In the genomic region with DNA sequence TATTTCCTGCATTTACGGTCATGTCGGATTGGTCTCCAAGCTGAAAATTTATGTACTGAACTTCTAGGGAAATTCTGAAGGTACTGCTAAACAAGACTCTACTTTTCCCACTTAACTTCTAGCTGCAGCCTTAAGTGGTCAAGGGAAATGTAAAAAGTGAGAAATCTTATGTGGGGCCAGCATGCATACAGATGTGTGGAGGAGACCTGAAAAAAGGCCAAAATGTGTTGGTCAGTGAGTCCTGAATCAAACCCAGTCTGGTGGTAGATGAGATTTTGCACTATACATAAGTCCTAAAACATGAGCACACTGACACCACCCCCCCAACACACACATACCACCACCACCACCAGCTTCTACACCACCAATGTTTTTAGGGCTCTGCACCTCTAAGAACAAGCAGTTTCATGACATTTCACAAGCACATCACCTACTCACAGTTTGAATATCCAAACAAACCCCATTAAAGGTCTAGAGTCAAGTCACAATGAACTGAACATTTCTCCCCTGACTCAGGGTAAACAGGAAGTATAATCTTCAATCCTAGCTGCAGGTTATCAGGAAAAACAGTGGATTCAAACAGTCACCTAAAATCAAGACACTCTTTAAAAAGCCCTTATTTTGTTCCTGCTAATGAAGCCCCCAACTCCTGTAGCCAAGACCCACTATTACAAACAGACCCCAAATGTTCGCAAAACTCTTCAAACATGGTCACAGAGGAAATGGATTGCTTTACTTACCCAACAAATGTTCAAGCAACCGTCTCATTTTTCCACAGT, we compare ENCODE assay signal across 8 cellular contexts.
DNase-seq lines count a peak whose midpoint lies in the region; TF ChIP-seq lines count a peak whose summit lies in the region.

No MANE protein-coding gene starts in this region.

- peak overlapping the region; percentile 73 for H3K4me3 ChIP-seq in GM06990 (replicated peaks; ENCODE audit: low read depth, low read length)
- peak overlapping the region; percentile 87 for H3K4me3 ChIP-seq in OCI-LY1 (ENCODE audit: low read depth, low read length, poor library complexity, severe bottlenecking)
- peak overlapping the region; percentile 60 to 63 for H3K4me3 ChIP-seq in duodenal mucosa (ENCODE audit: low read depth in 1 of 2, low read length in 2 of 2)
- H3K4me3 ChIP-seq in parathyroid adenoma (ENCODE audit: low read depth, low read length): peak overlapping the region; percentile 33

- H3K9ac ChIP-seq in OCI-LY1 (ENCODE audit: low read length): peak overlapping the region; percentile 99
- peak overlapping the region; percentile 60 to 68 for H3K9ac ChIP-seq in duodenal mucosa (ENCODE audit: low read depth in 1 of 2, low read length in 2 of 2)
- peak overlapping the region; percentile 1 for H3K9ac ChIP-seq in parathyroid adenoma

- H3K79me2 ChIP-seq in OCI-LY1 (ENCODE audit: insufficient read depth, low read length): peaks cover 66% of the 10 kb centered on the region
- H3K79me2 ChIP-seq in parathyroid adenoma: peaks cover 23% of the 10 kb centered on the region

- H2AFZ ChIP-seq in OCI-LY1 (ENCODE audit: low read length): no peak overlapping the region
- no peak overlapping the region for H2AFZ ChIP-seq in parathyroid adenoma

- no peaks in the 10 kb centered on the region for H3K9me2 ChIP-seq in OCI-LY1 (ENCODE audit: low read depth, low read length)

- TF ChIP-seq CTCF in GM06990 (IDR thresholded peaks at IDR 0.05; ENCODE audit: insufficient read depth, low read length, poor library complexity, severe bottlenecking): no peak
- TF ChIP-seq CTCF in OCI-LY1 (IDR thresholded peaks at IDR 0.05; ENCODE audit: low read length): no peak
- TF ChIP-seq CTCF in parathyroid adenoma (IDR thresholded peaks at IDR 0.05): no peak

- peak overlapping the region; percentile 100 for H3K27ac ChIP-seq in OCI-LY1 (ENCODE audit: low read depth, low read length, poor library complexity, severe bottlenecking)
- H3K27ac ChIP-seq in duodenal mucosa (ENCODE audit: low read depth, low read length): peak overlapping the region; percentile 53
- H3K27ac ChIP-seq in parathyroid adenoma: peak overlapping the region; percentile 99

- H4K20me1 ChIP-seq in OCI-LY1 (ENCODE audit: insufficient read depth, low read length): no peaks in the 10 kb centered on the region

- no peaks in the 10 kb centered on the region for H3F3A ChIP-seq in OCI-LY1 (ENCODE audit: insufficient read depth, low read length)

- no peak for DNase-seq in GM06990 (ENCODE audit: extremely low read depth, insufficient read length)
- no peak for DNase-seq in activated effector memory CD4-positive, alpha-beta T cell treated with Interleukin-2 at 50 U/mL for 16 hours
- DNase-seq in NCI-H2196 (lab: John Stamatoyannopoulos, UW; ENCODE audit: unreplicated experiment): no peak
- no peak for DNase-seq in NOMO-1 treated with DMSO at 0.1 percent for 48 hours (lab: John Stamatoyannopoulos, UW; ENCODE audit: unreplicated experiment)
- no peak for DNase-seq in RPMI8226

- no peaks in the 10 kb centered on the region for H3K9me3 ChIP-seq in OCI-LY1 (ENCODE audit: low read length)
- H3K9me3 ChIP-seq in duodenal mucosa (ENCODE audit: control insufficient read depth in 1 of 2, low read length in 2 of 2): no peaks in the 10 kb centered on the region
- H3K9me3 ChIP-seq in parathyroid adenoma (ENCODE audit: control insufficient read depth, low read length): no peaks in the 10 kb centered on the region

- H3K4me2 ChIP-seq in OCI-LY1 (ENCODE audit: low read length) (peak overlapping the region; percentile 77), parathyroid adenoma (ENCODE audit: low read length) (peak overlapping the region; percentile 33)

- H3K27me3 ChIP-seq in GM06990 (replicated peaks; ENCODE audit: control insufficient read depth, insufficient read depth, low read length) (no peaks in the 10 kb centered on the region), OCI-LY1 (ENCODE audit: insufficient read depth, low read length) (no peaks in the 10 kb centered on the region), duodenal mucosa (ENCODE audit: control insufficient read depth in 1 of 2, insufficient read depth in 2 of 2, low read length in 2 of 2) (no peaks in the 10 kb centered on the region), parathyroid adenoma (ENCODE audit: control insufficient read depth, insufficient read depth, low read length) (no peaks in the 10 kb centered on the region)

- H3K36me3 ChIP-seq in GM06990 (ENCODE audit: control insufficient read depth, insufficient read depth, low read length): no peaks in the 10 kb centered on the region
- peaks cover 34% of the 10 kb centered on the region; the same call in 1 of the 2 replicates for H3K36me3 ChIP-seq in OCI-LY1 (ENCODE audit: insufficient read depth, low read length)
- no peaks in the 10 kb centered on the region for H3K36me3 ChIP-seq in duodenal mucosa (ENCODE audit: control insufficient read depth in 1 of 2, insufficient read depth in 2 of 2, low read length in 2 of 2)
- no peaks in the 10 kb centered on the region for H3K36me3 ChIP-seq in parathyroid adenoma (ENCODE audit: control insufficient read depth, insufficient read depth, low read length)

- H3K4me1 ChIP-seq in OCI-LY1 (ENCODE audit: insufficient read depth, low read length, severe bottlenecking): peaks cover 85% of the 10 kb centered on the region
- H3K4me1 ChIP-seq in duodenal mucosa (ENCODE audit: control insufficient read depth in 1 of 2, insufficient read depth in 2 of 2, low read length in 2 of 2): peaks cover 94 to 96% of the 10 kb centered on the region in 2 donors
- H3K4me1 ChIP-seq in parathyroid adenoma: peaks cover 81% of the 10 kb centered on the region

Comparison
In these comparisons a context has a peak if more than half of its experiments do, and no peak if none do; other contexts are left out.
1. H3K4me3 ChIP-seq: peak in every context shown above with its lines; median percentile 87 in OCI-LY1; 73 in GM06990; 62 in duodenal mucosa; 33 in parathyroid adenoma.
2. H3K9ac ChIP-seq: peak in every context shown above with its lines; median percentile 99 in OCI-LY1; 64 in duodenal mucosa; 1 in parathyroid adenoma.